Comparison of ENCODE assay signal across 10 cellular contexts in genomic region chr12:95318071-95318545, GRCh38.
DNase-seq lines count a peak whose midpoint lies in the region; ATAC-seq, FAIRE-seq and TF ChIP-seq lines count a peak whose summit lies in the region.
"Had no signal": no experiment of that assay in that cellular context is flagged by ENCODE, and none has a peak within 500 bp of the region (broad histone marks: within the 10 kb centered on the region; RNA-seq: fewer than 3 reads in every experiment).

No MANE protein-coding gene starts in this region.

- FAIRE-seq in GM12891 (lab: Jason Lieb, UNC) = no peak

- ATAC-seq in HG02798 (IDR thresholded peaks at IDR 0.05; ENCODE audit: poor library complexity, unreplicated experiment) (no peak), GM21528 (IDR thresholded peaks at IDR 0.05; ENCODE audit: low FRiP score, unreplicated experiment) (no peak)
- ATAC-seq in activated naive CD4-positive, alpha-beta T cell treated with anti-CD3 and anti-CD28 coated beads, Interleukin-2, amount 50 U/mL, for 72 hours = no peak

- no peak overlapping the region for H3K4me3 ChIP-seq in skeletal muscle cell (ENCODE audit: low read depth, low read length)

- DNase-seq in H4 (ENCODE audit: low spot score) (peak; percentile 39), NCI-H774 (lab: John Stamatoyannopoulos, UW) (peak; percentile 89), fibroblast of gingiva (ENCODE audit: low read depth) (peak; percentile 58), skeletal muscle cell (ENCODE audit: low read depth) (peak; percentile 62), GM12891 (ENCODE audit: insufficient read length, low spot score) (no peak)
- no peak for DNase-seq in activated naive CD4-positive, alpha-beta T cell treated with anti-CD3 and anti-CD28 coated beads, Interleukin-2, amount 50 U/mL, for 72 hours (ENCODE audit: low spot score in 2 of 2)
- DNase-seq: activated CD4-positive, alpha-beta T cell treated with anti-CD3 and anti-CD28 coated beads for 48 hours had no signal

- H3K36me3 Mint-ChIP-seq in activated naive CD4-positive, alpha-beta T cell treated with anti-CD3 and anti-CD28 coated beads, Interleukin-2, amount 50 U/mL, for 72 hours = no peaks in the 10 kb centered on the region
- H3K36me3 Mint-ChIP-seq: activated naive CD4-positive, alpha-beta T cell treated with anti-CD3 and anti-CD28 coated beads, Interleukin-2, amount 50 U/mL, for 24 hours had no signal

- H3K9me3 Mint-ChIP-seq in activated naive CD4-positive, alpha-beta T cell treated with anti-CD3 and anti-CD28 coated beads, Interleukin-2, amount 50 U/mL, for 72 hours = no peaks in the 10 kb centered on the region
- H3K9me3 Mint-ChIP-seq: activated naive CD4-positive, alpha-beta T cell treated with anti-CD3 and anti-CD28 coated beads, Interleukin-2, amount 50 U/mL, for 24 hours had no signal

- TF ChIP-seq POLR2A in GM12891 (IDR thresholded peaks at IDR 0.05; ENCODE audit: low read depth, low read length) = no peak

- H3K27ac Mint-ChIP-seq in activated naive CD4-positive, alpha-beta T cell treated with anti-CD3 and anti-CD28 coated beads, Interleukin-2, amount 50 U/mL, for 72 hours = no peak overlapping the region
- H3K27ac Mint-ChIP-seq: activated naive CD4-positive, alpha-beta T cell treated with anti-CD3 and anti-CD28 coated beads, Interleukin-2, amount 50 U/mL, for 24 hours had no signal

TF ChIP-seq in GM12891, 5 proteins besides CTCF, POLR2A, EP300 and RAD21:
- no peak for TF ChIP-seq POU2F2 (IDR thresholded peaks at IDR 0.05; ENCODE audit: low read depth, low read length)
- no peak for TF ChIP-seq SPI1 (IDR thresholded peaks at IDR 0.05; ENCODE audit: low read depth, low read length)
- no peak for TF ChIP-seq POLR2AphosphoS5 (IDR thresholded peaks at IDR 0.05; ENCODE audit: low read depth, low read length)
- TF ChIP-seq TAF1 (IDR thresholded peaks at IDR 0.05; ENCODE audit: low read depth, low read length) = no peak

Comparison
In these comparisons a context has a peak if more than half of its experiments do, and no peak if none do; other contexts are left out.
1. DNase-seq: peak in H4 (single experiment), NCI-H774 (single experiment), fibroblast of gingiva (single experiment) and skeletal muscle cell (single experiment); none in GM12891 (single experiment) and activated naive CD4-positive, alpha-beta T cell treated with anti-CD3 and anti-CD28 coated beads, Interleukin-2, amount 50 U/mL, for 72 hours (0 of 2).